In genomic region chr6:12911387-12911960, GRCh38 we compare ENCODE assay signal across 7 cellular contexts.
DNase-seq lines count a peak whose midpoint lies in the region; ATAC-seq and TF ChIP-seq lines count a peak whose summit lies in the region.

No MANE protein-coding gene starts in this region.

- DNase-seq in GM10266 (ENCODE audit: extremely low spot score): peak; percentile 15
- DNase-seq in NCI-H1105 treated with DMSO at 0.1 percent for 48 hours (lab: John Stamatoyannopoulos, UW): peak; percentile 55
- peak; percentile 22 for DNase-seq in amniotic epithelial cell (ENCODE audit: low read depth)
- DNase-seq in left lung: no peak
- DNase-seq in activated gamma-delta T cell (lab: John Stamatoyannopoulos, UW): no peak
- no peak for DNase-seq in gastrocnemius medialis
- no peak for DNase-seq in stimulated activated CD8-positive, alpha-beta memory T cell treated with anti-CD3 and anti-CD28 coated beads, Interleukin-4, amount 100 ng/mL, for 48 hours

- no peak for TF ChIP-seq POLR2A in gastrocnemius medialis (IDR thresholded peaks at IDR 0.05)

- H3K4me1 ChIP-seq in left lung (no peaks in the 10 kb centered on the region), gastrocnemius medialis (no peaks in the 10 kb centered on the region)

- in situ Hi-C loops in gastrocnemius medialis (cut with MboI; ENCODE audit: low sequenced_read_pairs in 4 of 4): loop anchor here (10.0 to 25.0 kb wide), 4 partner anchors 413 to 1249 kb away; partner anchors contain the start of gene TBC1D7 (in 2 of the 4)

- no peak overlapping the region for H3K27ac ChIP-seq in left lung
- no peak overlapping the region for H3K27ac ChIP-seq in gastrocnemius medialis

- no peaks in the 10 kb centered on the region for H3K27me3 ChIP-seq in left lung
- H3K27me3 ChIP-seq in gastrocnemius medialis: no peaks in the 10 kb centered on the region

- H3K9me3 ChIP-seq in left lung (no peaks in the 10 kb centered on the region), gastrocnemius medialis (no peaks in the 10 kb centered on the region)

- intact Hi-C loops in left lung (cut with DNase I): no loop called here
- intact Hi-C loops in gastrocnemius medialis (cut with DNase I; ENCODE audit: low total_unique reads): loop anchor here (2.0 kb wide), 1 partner anchor 419 kb away; no protein-coding TSS in a partner anchor

- no peaks in the 10 kb centered on the region for H3K36me3 ChIP-seq in left lung
- H3K36me3 ChIP-seq in gastrocnemius medialis: no peaks in the 10 kb centered on the region

- TF ChIP-seq CTCF in GM10266 (IDR thresholded peaks at IDR 0.05; ENCODE audit: control insufficient read depth, insufficient read depth, low read depth, missing control alignments) (peak; percentile 49), left lung (IDR thresholded peaks at IDR 0.05) (peak; percentile 38 to 48), gastrocnemius medialis (IDR thresholded peaks at IDR 0.05 in 4 of 5, conservative IDR thresholded peaks at IDR 0.05 in 1 of 5) (peak in 2 of 5 experiments; percentile 19 to 34)

- peak; percentile 83 for ATAC-seq in left lung
- no peak for ATAC-seq in gastrocnemius medialis

- H3K4me3 ChIP-seq in left lung: no peak overlapping the region
- H3K4me3 ChIP-seq in gastrocnemius medialis: no peak overlapping the region

Comparison
In these comparisons a context has a peak if more than half of its experiments do, and no peak if none do; other contexts are left out.
1. DNase-seq: peak in GM10266 (single experiment), NCI-H1105 treated with DMSO at 0.1 percent for 48 hours (single experiment) and amniotic epithelial cell (single experiment); none in left lung (0 of 2), activated gamma-delta T cell (single experiment), gastrocnemius medialis (0 of 2) and stimulated activated CD8-positive, alpha-beta memory T cell treated with anti-CD3 and anti-CD28 coated beads, Interleukin-4, amount 100 ng/mL, for 48 hours (single experiment).